In genomic region chr15:95760508-95760907, GRCh38 we compare ENCODE assay signal across 12 cellular contexts.
DNase-seq lines count a peak whose midpoint lies in the region; ATAC-seq and TF ChIP-seq lines count a peak whose summit lies in the region.
"Had no signal": no experiment of that assay in that cellular context is flagged by ENCODE, and none has a peak within 500 bp of the region (broad histone marks: within the 10 kb centered on the region; RNA-seq: fewer than 3 reads in every experiment).

No MANE protein-coding gene starts in this region.

- no peak overlapping the region for H3K4me2 ChIP-seq in mammary epithelial cell (ENCODE audit: insufficient read depth, low read depth, low read length)

- H3K79me2 ChIP-seq in mammary epithelial cell (ENCODE audit: insufficient read depth, low read length) = no peaks in the 10 kb centered on the region

- dilution Hi-C loops in mammary epithelial cell (cut with HindIII; ENCODE audit: low sequenced_read_pairs) = no loop called here

- H3K4me3 ChIP-seq in mammary epithelial cell (replicated peaks in 1 of 3; ENCODE audit: insufficient read depth in 1 of 3, low read depth in 2 of 3, low read length in 3 of 3) (no peak overlapping the region), fibroblast of villous mesenchyme (ENCODE audit: low read depth, low read length) (no peak overlapping the region), spleen (no peak overlapping the region)

- no peaks in the 10 kb centered on the region for H3K27me3 ChIP-seq in mammary epithelial cell (ENCODE audit: insufficient read depth, low read length)
- H3K27me3 ChIP-seq in spleen (replicated peaks in 1 of 7) = no peaks in the 10 kb centered on the region

- BruUV-seq in MCF 10A (replicated peaks; lab: Mats Ljungman, UMichigan) = no TSS peak
- no TSS peak for BruUV-seq in mammary epithelial cell (replicated peaks; lab: Mats Ljungman, UMichigan)

- no peaks in the 10 kb centered on the region for H3K36me3 ChIP-seq in mammary epithelial cell (ENCODE audit: insufficient read depth, low read length)
- no peaks in the 10 kb centered on the region for H3K36me3 ChIP-seq in spleen

- CTCF ChIA-PET in MCF 10A (lab: Yijun Ruan, JAX) = interaction anchor here (0.6 kb wide), 1 partner anchor 9 kb away, joined by 5 read pairs; no protein-coding TSS in a partner anchor
- CTCF ChIA-PET in mammary epithelial cell (lab: Charles Lee; ENCODE audit: low non-redundant PET) = no interaction called here

- no peak overlapping the region for H3K27ac Mint-ChIP-seq in MCF 10A (ENCODE audit: low read depth, unreplicated experiment)

- 74% methylated on average over 5 of the region's 5 CpGs for WGBS in mammary epithelial cell (ENCODE audit: low coverage, missing lambda C conversion rate)
- 31 to 38% (median 37%) methylated on average over 5 of the region's 5 CpGs for WGBS in spleen, 5 donors

- intact Hi-C loops in MCF 10A (cut with micrococcal nuclease) = loop anchor here (5.0 kb wide), 1 partner anchor 567 kb away; no protein-coding TSS in a partner anchor
- intact Hi-C loops in mammary epithelial cell (cut with micrococcal nuclease) = loop anchor here (1.0 kb wide), 1 partner anchor 585 kb away; no protein-coding TSS in a partner anchor
- intact Hi-C loops in spleen (cut with DNase I; ENCODE audit: low total_unique reads) = no loop called here

- H3K9me3 ChIP-seq in mammary epithelial cell (replicated peaks; ENCODE audit: insufficient read depth, low read length) (no peaks in the 10 kb centered on the region), spleen (no peaks in the 10 kb centered on the region)

- no peak for ATAC-seq in HG02885 (IDR thresholded peaks at IDR 0.05; ENCODE audit: poor library complexity, unreplicated experiment)
- ATAC-seq in GM21447 (IDR thresholded peaks at IDR 0.05; ENCODE audit: unreplicated experiment) = no peak

- H3K4me1 Mint-ChIP-seq in MCF 10A (ENCODE audit: insufficient read depth, unreplicated experiment) = no peaks in the 10 kb centered on the region

- H4K20me1 ChIP-seq in mammary epithelial cell (ENCODE audit: insufficient read depth, low read length) = no peaks in the 10 kb centered on the region

- in situ Hi-C loops in mammary epithelial cell (cut with MboI; ENCODE audit: low sequenced_read_pairs in 2 of 2) (no loop called here), GM13977 (cut with MboI; ENCODE audit: low pct_unique_long_range_greater_than_20kb, low sequenced_read_pairs, unreplicated experiment) (no loop called here)

- H3K9me3 Mint-ChIP-seq in MCF 10A (ENCODE audit: unreplicated experiment) = no peaks in the 10 kb centered on the region

- H3K9ac ChIP-seq in mammary epithelial cell (ENCODE audit: insufficient read depth, low read length) = no peak overlapping the region

- no peaks in the 10 kb centered on the region for H3K36me3 Mint-ChIP-seq in MCF 10A (ENCODE audit: insufficient read depth, unreplicated experiment)

- POLR2A ChIA-PET in MCF 10A (lab: Yijun Ruan, JAX) = interaction anchor here (0.6 to 0.7 kb wide), 2 partner anchors 595 to 910 kb away, joined by 3 read pairs; no protein-coding TSS in a partner anchor

- DNase-seq in MCF 10A (ENCODE audit: unreplicated experiment) = peak; percentile 4
- no peak for DNase-seq in mammary epithelial cell
- DNase-seq in RPMI7951 (ENCODE audit: low read depth) = peak; percentile 37
- DNase-seq in fibroblast of villous mesenchyme (ENCODE audit: low read depth) = peak; percentile 69
- DNase-seq in spleen = peak; percentile 74
- DNase-seq in GM13977 (ENCODE audit: low spot score) = no peak
- DNase-seq: activated T-cell treated with anti-CD3 and anti-CD28 coated beads, Interleukin-2, amount 50 U/mL, for 48 hours; hippocampal formation; MM.1S; T1000 had no signal

- TF ChIP-seq CTCF in MCF 10A (IDR thresholded peaks at IDR 0.05; ENCODE audit: unreplicated experiment) (no peak), mammary epithelial cell (conservative IDR thresholded peaks at IDR 0.05 in 1 of 2, IDR thresholded peaks at IDR 0.05 in 1 of 2; ENCODE audit: extremely low read depth in 1 of 2, insufficient read depth in 1 of 2, low read depth in 1 of 2, low read length in 2 of 2) (no peak), fibroblast of villous mesenchyme (IDR thresholded peaks at IDR 0.05; ENCODE audit: insufficient read depth, low read depth, low read length) (peak; percentile 9), spleen (IDR thresholded peaks at IDR 0.05 in 8 of 11, conservative IDR thresholded peaks at IDR 0.05 in 3 of 11) (no peak), GM13977 (IDR thresholded peaks at IDR 0.05; ENCODE audit: extremely low read depth, insufficient read depth, missing control alignments) (no peak)

- TF ChIP-seq POLR2A in spleen (IDR thresholded peaks at IDR 0.05) = no peak

- H3K27me3 Mint-ChIP-seq in MCF 10A (ENCODE audit: insufficient read depth, unreplicated experiment) = no peaks in the 10 kb centered on the region

- H3K4me3 Mint-ChIP-seq in MCF 10A (ENCODE audit: unreplicated experiment) = no peak overlapping the region

- H3K27ac ChIP-seq in mammary epithelial cell (ENCODE audit: insufficient read depth, low read depth, low read length) (no peak overlapping the region), spleen (peak overlapping the region in 2 of 8 donors; percentile 11 to 30)

- no peaks in the 10 kb centered on the region for H3K4me1 ChIP-seq in mammary epithelial cell (ENCODE audit: insufficient read depth, low read length)
- peaks cover 0 to 5% (median 2%) of the 10 kb centered on the region in 6 donors for H3K4me1 ChIP-seq in spleen

- no peak overlapping the region for H2AFZ ChIP-seq in mammary epithelial cell (ENCODE audit: low read depth, low read length)

Comparison
In these comparisons a context has a peak if more than half of its experiments do, and no peak if none do; other contexts are left out.
1. DNase-seq: peak in MCF 10A (single experiment), RPMI7951 (single experiment), fibroblast of villous mesenchyme (single experiment) and spleen (single experiment); none in mammary epithelial cell (single experiment) and GM13977 (single experiment).